In the genomic region with DNA sequence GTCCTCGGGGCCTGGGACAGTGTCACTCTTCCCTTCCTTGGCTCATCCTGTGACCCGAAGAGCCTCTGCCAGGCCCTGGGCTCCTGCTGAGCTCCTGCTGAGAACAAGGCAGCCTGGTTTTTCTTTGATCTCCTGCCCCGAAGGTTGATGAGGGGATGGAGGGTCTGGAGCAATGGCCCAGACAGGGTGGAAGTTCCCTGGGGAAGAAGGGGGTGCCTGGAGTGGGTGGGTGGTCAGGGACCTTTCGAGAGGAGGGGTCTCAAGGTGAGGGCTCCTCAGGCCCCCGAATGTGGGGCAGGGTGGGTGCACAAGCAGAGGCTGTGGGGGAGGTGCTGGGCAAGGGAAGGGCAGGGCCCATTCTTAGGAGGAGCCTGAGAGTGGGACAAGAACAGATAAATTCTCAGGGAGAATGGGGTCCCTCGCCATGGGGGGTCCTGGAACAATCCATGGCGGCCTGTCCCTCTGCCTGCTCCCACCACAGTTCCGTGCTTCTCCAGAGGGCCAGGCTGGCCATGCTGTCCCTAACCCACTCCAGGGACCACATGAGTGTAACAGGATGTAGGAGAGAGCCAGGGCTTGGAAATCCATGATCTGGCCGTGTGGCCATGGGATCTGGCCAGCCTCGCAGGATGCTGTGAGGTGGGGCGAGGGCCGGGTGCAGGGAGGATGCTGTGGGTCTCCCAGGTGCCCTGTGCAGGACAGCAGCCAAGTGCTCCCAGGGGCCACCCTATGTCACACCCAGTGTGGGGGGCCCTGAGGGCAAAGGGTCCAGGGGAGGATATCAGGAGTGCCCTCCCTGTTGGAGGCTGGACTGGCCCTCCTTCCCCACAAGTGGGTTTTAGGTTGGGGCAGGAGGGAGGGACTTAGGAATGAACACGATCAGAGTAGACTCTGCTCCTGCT, we compare ENCODE assay signal across 1 cellular context.
TF ChIP-seq lines count a peak whose summit lies in the region.

No MANE protein-coding gene starts in this region.

TF ChIP-seq in HCT116, 20 proteins besides CTCF, POLR2A, EP300 and RAD21:
- no peak for TF ChIP-seq ZFX (IDR thresholded peaks at IDR 0.05)
- TF ChIP-seq, protein P1, sequence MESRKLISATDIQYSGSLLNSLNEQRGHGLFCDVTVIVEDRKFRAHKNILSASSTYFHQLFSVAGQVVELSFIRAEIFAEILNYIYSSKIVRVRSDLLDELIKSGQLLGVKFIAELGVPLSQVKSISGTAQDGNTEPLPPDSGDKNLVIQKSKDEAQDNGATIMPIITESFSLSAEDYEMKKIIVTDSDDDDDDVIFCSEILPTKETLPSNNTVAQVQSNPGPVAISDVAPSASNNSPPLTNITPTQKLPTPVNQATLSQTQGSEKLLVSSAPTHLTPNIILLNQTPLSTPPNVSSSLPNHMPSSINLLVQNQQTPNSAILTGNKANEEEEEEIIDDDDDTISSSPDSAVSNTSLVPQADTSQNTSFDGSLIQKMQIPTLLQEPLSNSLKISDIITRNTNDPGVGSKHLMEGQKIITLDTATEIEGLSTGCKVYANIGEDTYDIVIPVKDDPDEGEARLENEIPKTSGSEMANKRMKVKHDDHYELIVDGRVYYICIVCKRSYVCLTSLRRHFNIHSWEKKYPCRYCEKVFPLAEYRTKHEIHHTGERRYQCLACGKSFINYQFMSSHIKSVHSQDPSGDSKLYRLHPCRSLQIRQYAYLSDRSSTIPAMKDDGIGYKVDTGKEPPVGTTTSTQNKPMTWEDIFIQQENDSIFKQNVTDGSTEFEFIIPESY (IDR thresholded peaks at IDR 0.05; ENCODE audit: extremely low read depth, insufficient replicate concordance, low read length), result no peak
- peak; percentile 71 for TF ChIP-seq TCF7L2 (IDR thresholded peaks at IDR 0.05; ENCODE audit: borderline replicate concordance, extremely low read depth, insufficient read depth, insufficient read length)
- no peak for TF ChIP-seq EGR1 (IDR thresholded peaks at IDR 0.05; ENCODE audit: low read depth)
